ENCODE assay signal across 16 cellular contexts in genomic region chr4:37393889-37394288, GRCh38.
DNase-seq lines count a peak whose midpoint lies in the region; ATAC-seq lines count a peak whose summit lies in the region.
"Had no signal": no experiment of that assay in that cellular context is flagged by ENCODE, and none has a peak within 500 bp of the region (broad histone marks: within the 10 kb centered on the region; RNA-seq: fewer than 3 reads in every experiment).

No MANE protein-coding gene starts in this region.

- H3K4me3 ChIP-seq in mesendoderm (ENCODE audit: low read length) = no peak overlapping the region
- H3K4me3 ChIP-seq: body of pancreas, gastrocnemius medialis had no signal

- no peaks in the 10 kb centered on the region for H3K79me2 ChIP-seq in mesendoderm (ENCODE audit: control insufficient read depth, insufficient read depth, low read length)

- no peaks in the 10 kb centered on the region for H3K36me3 ChIP-seq in mesendoderm (ENCODE audit: control insufficient read depth, insufficient read depth, low read length)
- H3K36me3 ChIP-seq: gastrocnemius medialis had no signal

- peak overlapping the region; percentile 38 for H2BK120ac ChIP-seq in mesendoderm (ENCODE audit: low read depth, low read length)

- no peak overlapping the region for H4K8ac ChIP-seq in mesendoderm (ENCODE audit: low read depth, low read length)

- H3K18ac ChIP-seq in mesendoderm (ENCODE audit: low read length) = no peak overlapping the region

- H3K4me1 ChIP-seq in mesendoderm (ENCODE audit: control insufficient read depth, low read depth, low read length) = peaks cover 4% of the 10 kb centered on the region
- H3K4me1 ChIP-seq: body of pancreas, gastrocnemius medialis had no signal

- H3K4me2 ChIP-seq in mesendoderm (ENCODE audit: low read length) = no peak overlapping the region

- H3K56ac ChIP-seq in mesendoderm (ENCODE audit: low read length) = no peak overlapping the region

- no peak overlapping the region for H4K5ac ChIP-seq in mesendoderm (ENCODE audit: low read length)

- H3K23ac ChIP-seq in mesendoderm (ENCODE audit: low read length) = no peak overlapping the region

- H2AK5ac ChIP-seq in mesendoderm (ENCODE audit: low read length) = no peak overlapping the region

- peak; percentile 57 for ATAC-seq in GM19043 (IDR thresholded peaks at IDR 0.05; ENCODE audit: low read depth, unreplicated experiment)
- peak; percentile 55 for ATAC-seq in HG02678 (IDR thresholded peaks at IDR 0.05; ENCODE audit: unreplicated experiment)
- ATAC-seq in HG03558 (IDR thresholded peaks at IDR 0.05; ENCODE audit: extremely low read depth, unreplicated experiment) = peak; percentile 46
- ATAC-seq: activated CD4-positive, alpha-beta T cell treated with anti-CD3 and anti-CD28 coated beads for 36 hours; activated naive CD4-positive, alpha-beta T cell treated with anti-CD3 and anti-CD28 coated beads, Interleukin-2, amount 50 U/mL, for 72 hours; body of pancreas; gastrocnemius medialis had no signal

- no peak overlapping the region for H2BK5ac ChIP-seq in mesendoderm (ENCODE audit: low read length)

- no peak overlapping the region for H3K27ac ChIP-seq in mesendoderm (ENCODE audit: low read depth, low read length)
- H3K27ac ChIP-seq: body of pancreas, gastrocnemius medialis had no signal

- no CpG with 5 or more reads among the region's 3 CpGs for WGBS in mesendoderm (ENCODE audit: extremely low coverage, insufficient coverage, low lambda C conversion rate)

- no peak overlapping the region for H2BK15ac ChIP-seq in mesendoderm (replicated peaks; ENCODE audit: low read depth)

- H3K79me1 ChIP-seq in mesendoderm (ENCODE audit: low read length) = no peaks in the 10 kb centered on the region

- no peak overlapping the region for H3K4ac ChIP-seq in mesendoderm (ENCODE audit: low read depth, low read length)

- DNase-seq in mesendoderm (peak; percentile 26), NCI-H187 (lab: John Stamatoyannopoulos, UW) (no peak), NCI-H1436 (lab: John Stamatoyannopoulos, UW) (no peak)
- DNase-seq in stimulated activated CD4-positive, alpha-beta T cell treated with anti-CD3 and anti-CD28 coated beads, Interleukin-4, amount 100 ng/mL, for 1 hour = no peak
- DNase-seq: activated CD4-positive, alpha-beta T cell treated with anti-CD3 and anti-CD28 coated beads for 36 hours; body of pancreas; cortex of kidney; gastrocnemius medialis; H7; NCI-H1930; stimulated activated CD4-positive, alpha-beta T cell treated with anti-CD3 and anti-CD28 coated beads, Interleukin-4, amount 100 ng/mL, for 24 hours; stimulated activated CD8-positive, alpha-beta memory T cell treated with anti-CD3 and anti-CD28 coated beads, Interleukin-4, amount 100 ng/mL, for 48 hours had no signal

- no peak overlapping the region for H3K9ac ChIP-seq in mesendoderm (ENCODE audit: low read length)

- H3K27me3 ChIP-seq in mesendoderm (ENCODE audit: insufficient read depth, low read length, poor library complexity) = no peaks in the 10 kb centered on the region
- H3K27me3 ChIP-seq: body of pancreas, gastrocnemius medialis had no signal
